Comparison of ENCODE assay signal across 8 cellular contexts in the genomic region with DNA sequence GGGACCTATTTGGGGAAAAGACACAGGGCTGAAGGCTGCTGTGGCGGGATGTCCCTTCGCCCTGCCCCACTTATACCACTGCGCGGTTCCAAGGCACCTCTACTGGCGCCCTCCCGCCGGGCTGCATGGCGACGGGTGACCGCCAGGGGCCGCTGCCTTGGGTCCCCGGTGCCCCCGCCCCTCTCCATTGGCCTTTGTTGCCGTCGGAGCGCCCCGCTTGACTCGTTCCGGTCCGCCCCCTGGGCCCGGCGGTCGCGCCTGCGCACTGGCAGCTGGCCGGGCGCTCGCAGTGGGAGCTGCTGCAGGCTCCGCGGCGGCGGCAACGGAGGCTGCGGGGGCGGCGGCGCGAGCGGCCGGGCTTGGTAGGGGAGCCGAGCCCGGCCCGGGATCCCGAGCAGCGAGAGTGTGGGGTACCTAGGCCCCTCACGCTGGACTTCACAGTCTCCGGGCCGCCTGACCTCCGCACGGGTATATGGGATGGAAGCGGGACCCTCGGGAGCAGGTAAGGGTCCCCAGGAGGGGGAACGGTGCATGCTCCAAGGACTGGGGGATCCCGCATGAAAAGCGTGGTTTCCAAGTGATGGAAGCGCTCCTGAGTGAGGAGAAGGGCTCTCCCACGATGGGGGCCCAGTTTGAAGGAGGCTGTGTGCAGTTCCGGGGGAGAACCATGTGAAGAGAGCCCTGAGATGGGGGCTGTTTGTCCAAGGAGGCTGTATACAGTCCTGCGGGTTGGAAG. TPM values are rescaled to one million over a fixed set of nuclear protein-coding genes. Genes with fewer than 3 reads are reported as not detected.
DNase-seq lines count a peak whose midpoint lies in the region; ATAC-seq and TF ChIP-seq lines count a peak whose summit lies in the region.

A gene (plus strand): TSS at position 265 of the 736 bp plus-strand sequence. CDS start 213 bp downstream, at position 478.

- peak; percentile 88 for DNase-seq in NCI-H526 treated with DMSO at 0.1 percent for 48 hours (lab: John Stamatoyannopoulos, UW)
- peak; percentile 100 for DNase-seq in activated CD4-positive, alpha-beta T cell treated with anti-CD3 and anti-CD28 coated beads, Interleukin-2, amount 10 ng/mL, durations not matched to agents 24 days and 14 days
- DNase-seq in coronary artery (ENCODE audit: low spot score): peak; percentile 96
- peak; percentile 98 for DNase-seq in left kidney (ENCODE audit: low read depth, low spot score)
- DNase-seq in stimulated activated CD4-positive, alpha-beta T cell treated with anti-CD3 and anti-CD28 coated beads, Interleukin-1b, Interleukin-23, amount 100 ng/mL, for 48 hours: peak; percentile 97

- H3K36me3 Mint-ChIP-seq in activated CD4-positive, alpha-beta T cell treated with anti-CD3 and anti-CD28 coated beads, Interleukin-2, amount 10 ng/mL, durations not matched to agents 24 days and 14 days (ENCODE audit: low read depth): peaks cover 2% of the 10 kb centered on the region

- ATAC-seq in GM19351 (IDR thresholded peaks at IDR 0.05; ENCODE audit: unreplicated experiment) (peak; percentile 82), HG03520 (IDR thresholded peaks at IDR 0.05; ENCODE audit: unreplicated experiment) (peak; percentile 79)

- H3K27me3 Mint-ChIP-seq in activated CD4-positive, alpha-beta T cell treated with anti-CD3 and anti-CD28 coated beads, Interleukin-2, amount 10 ng/mL, durations not matched to agents 24 days and 14 days: peaks cover 5% of the 10 kb centered on the region

- peak within 1 kb of the TSS; percentile 96 for H3K4me3 ChIP-seq in coronary artery

- H3K9me3 Mint-ChIP-seq in activated CD4-positive, alpha-beta T cell treated with anti-CD3 and anti-CD28 coated beads, Interleukin-2, amount 10 ng/mL, durations not matched to agents 24 days and 14 days: no peaks in the 10 kb centered on the region

- peaks cover 41% of the 10 kb centered on the region for H3K4me1 Mint-ChIP-seq in activated CD4-positive, alpha-beta T cell treated with anti-CD3 and anti-CD28 coated beads, Interleukin-2, amount 10 ng/mL, durations not matched to agents 24 days and 14 days

- H3K4me3 Mint-ChIP-seq in activated CD4-positive, alpha-beta T cell treated with anti-CD3 and anti-CD28 coated beads, Interleukin-2, amount 10 ng/mL, durations not matched to agents 24 days and 14 days: peak within 1 kb of the TSS; percentile 95

- peak within 1 kb of the TSS; percentile 82 for H3K27ac Mint-ChIP-seq in activated CD4-positive, alpha-beta T cell treated with anti-CD3 and anti-CD28 coated beads, Interleukin-2, amount 10 ng/mL, durations not matched to agents 24 days and 14 days

- H3K27ac ChIP-seq in C4-2B: peak within 1 kb of the TSS; percentile 78
- peak within 1 kb of the TSS; percentile 79 to 89 for H3K27ac ChIP-seq in coronary artery

- TF ChIP-seq CTCF in C4-2B (conservative IDR thresholded peaks at IDR 0.05) (peak; percentile 99), coronary artery (IDR thresholded peaks at IDR 0.05) (peak; percentile 91)

- intact Hi-C loops in activated CD4-positive, alpha-beta T cell treated with anti-CD3 and anti-CD28 coated beads, Interleukin-2, amount 10 ng/mL, durations not matched to agents 24 days and 14 days (cut with micrococcal nuclease): loop anchor here (2.0 to 5.0 kb wide), 2 partner anchors 48 to 204 kb away; a partner anchor contains a TSS

RNA-seq across cellular contexts. Expression of the gene that starts here (rescaled TPM):
- total RNA-seq in activated CD4-positive, alpha-beta T cell treated with anti-CD3 and anti-CD28 coated beads, Interleukin-2, amount 10 ng/mL, durations not matched to agents 24 days and 14 days: 38.6 and 39.1 TPM in 2 replicates

Comparison
In these comparisons a context has a peak if more than half of its experiments do, and no peak if none do; other contexts are left out.
1. Peak in every context shown above with its lines: DNase-seq, ATAC-seq, H3K4me3 ChIP-seq and H3K27ac ChIP-seq.